ENCODE assay signal across 1 cellular context in the genomic region with DNA sequence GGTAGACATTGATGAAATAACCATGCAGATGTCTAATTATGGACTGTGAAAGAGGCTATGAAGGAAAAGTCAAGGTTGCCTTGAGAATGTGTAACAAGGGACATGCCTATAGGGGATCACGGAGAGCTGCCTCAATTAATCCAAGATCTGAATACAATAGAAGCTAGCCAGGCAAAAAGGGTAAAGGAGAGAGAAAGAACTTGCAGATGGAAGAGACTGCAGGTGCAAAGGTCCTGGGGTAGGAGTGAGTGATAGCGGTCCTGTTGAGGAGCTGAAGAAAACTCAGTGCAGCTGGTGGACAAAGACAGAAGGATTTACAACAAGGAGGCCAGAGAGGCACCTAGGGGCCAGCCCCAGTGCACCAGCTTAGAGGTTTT.
TF ChIP-seq lines count a peak whose summit lies in the region.

No MANE protein-coding gene starts in this region.

TF ChIP-seq in GM12878, 131 proteins besides CTCF, POLR2A, EP300 and RAD21:
- TF ChIP-seq, protein P1, sequence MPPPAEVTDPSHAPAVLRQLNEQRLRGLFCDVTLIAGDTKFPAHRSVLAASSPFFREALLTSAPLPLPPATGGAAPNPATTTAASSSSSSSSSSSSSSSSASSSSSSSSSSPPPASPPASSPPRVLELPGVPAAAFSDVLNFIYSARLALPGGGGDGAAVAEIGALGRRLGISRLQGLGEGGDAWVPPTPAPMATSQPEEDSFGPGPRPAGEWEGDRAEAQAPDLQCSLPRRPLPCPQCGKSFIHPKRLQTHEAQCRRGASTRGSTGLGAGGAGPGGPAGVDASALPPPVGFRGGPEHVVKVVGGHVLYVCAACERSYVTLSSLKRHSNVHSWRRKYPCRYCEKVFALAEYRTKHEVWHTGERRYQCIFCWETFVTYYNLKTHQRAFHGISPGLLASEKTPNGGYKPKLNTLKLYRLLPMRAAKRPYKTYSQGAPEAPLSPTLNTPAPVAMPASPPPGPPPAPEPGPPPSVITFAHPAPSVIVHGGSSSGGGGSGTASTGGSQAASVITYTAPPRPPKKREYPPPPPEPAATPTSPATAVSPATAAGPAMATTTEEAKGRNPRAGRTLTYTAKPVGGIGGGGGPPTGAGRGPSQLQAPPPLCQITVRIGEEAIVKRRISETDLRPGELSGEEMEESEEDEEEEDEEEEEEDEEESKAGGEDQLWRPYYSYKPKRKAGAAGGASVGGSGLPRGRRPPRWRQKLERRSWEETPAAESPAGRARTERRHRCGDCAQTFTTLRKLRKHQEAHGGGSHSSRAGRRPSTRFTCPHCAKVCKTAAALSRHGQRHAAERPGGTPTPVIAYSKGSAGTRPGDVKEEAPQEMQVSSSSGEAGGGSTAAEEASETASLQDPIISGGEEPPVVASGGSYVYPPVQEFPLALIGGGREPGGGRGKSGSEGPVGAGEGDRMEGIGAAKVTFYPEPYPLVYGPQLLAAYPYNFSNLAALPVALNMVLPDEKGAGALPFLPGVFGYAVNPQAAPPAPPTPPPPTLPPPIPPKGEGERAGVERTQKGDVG (CRISPR knock-in tag; IDR thresholded peaks at IDR 0.05) = no peak
- TF ChIP-seq, protein P2, sequence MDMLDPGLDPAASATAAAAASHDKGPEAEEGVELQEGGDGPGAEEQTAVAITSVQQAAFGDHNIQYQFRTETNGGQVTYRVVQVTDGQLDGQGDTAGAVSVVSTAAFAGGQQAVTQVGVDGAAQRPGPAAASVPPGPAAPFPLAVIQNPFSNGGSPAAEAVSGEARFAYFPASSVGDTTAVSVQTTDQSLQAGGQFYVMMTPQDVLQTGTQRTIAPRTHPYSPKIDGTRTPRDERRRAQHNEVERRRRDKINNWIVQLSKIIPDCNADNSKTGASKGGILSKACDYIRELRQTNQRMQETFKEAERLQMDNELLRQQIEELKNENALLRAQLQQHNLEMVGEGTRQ (IDR thresholded peaks at IDR 0.05; ENCODE audit: borderline replicate concordance, low read depth, low read length) = no peak
- TF ChIP-seq, protein P3, sequence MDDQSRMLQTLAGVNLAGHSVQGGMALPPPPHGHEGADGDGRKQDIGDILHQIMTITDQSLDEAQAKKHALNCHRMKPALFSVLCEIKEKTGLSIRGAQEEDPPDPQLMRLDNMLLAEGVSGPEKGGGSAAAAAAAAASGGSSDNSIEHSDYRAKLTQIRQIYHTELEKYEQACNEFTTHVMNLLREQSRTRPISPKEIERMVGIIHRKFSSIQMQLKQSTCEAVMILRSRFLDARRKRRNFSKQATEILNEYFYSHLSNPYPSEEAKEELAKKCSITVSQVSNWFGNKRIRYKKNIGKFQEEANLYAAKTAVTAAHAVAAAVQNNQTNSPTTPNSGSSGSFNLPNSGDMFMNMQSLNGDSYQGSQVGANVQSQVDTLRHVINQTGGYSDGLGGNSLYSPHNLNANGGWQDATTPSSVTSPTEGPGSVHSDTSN (IDR thresholded peaks at IDR 0.05; ENCODE audit: insufficient replicate concordance, low read depth, low read length) = no peak
- TF ChIP-seq SPI1 (IDR thresholded peaks at IDR 0.05; ENCODE audit: borderline replicate concordance, insufficient read depth, low read depth, low read length) (no peak), CEBPB (IDR thresholded peaks at IDR 0.05; ENCODE audit: borderline replicate concordance in 1 of 2, low read depth in 2 of 2, low read length in 2 of 2) (no peak), EZH2 (IDR thresholded peaks at IDR 0.05; ENCODE audit: borderline replicate concordance, control insufficient read depth, low read depth, low read length) (no peak), SUPT20H (IDR thresholded peaks at IDR 0.05; ENCODE audit: borderline replicate concordance, control insufficient read depth, low read depth, low read length) (no peak), TCF3 (IDR thresholded peaks at IDR 0.05; ENCODE audit: borderline replicate concordance, insufficient read depth, low read depth, low read length) (no peak), STAT1 (conservative IDR thresholded peaks at IDR 0.05) (no peak), YBX1 (IDR thresholded peaks at IDR 0.05) (no peak), NBN (IDR thresholded peaks at IDR 0.05) (no peak), NR2C1 (IDR thresholded peaks at IDR 0.05) (no peak), SMAD1 (IDR thresholded peaks at IDR 0.05; ENCODE audit: low read depth, partially characterized antibody) (no peak), RCOR1 (conservative IDR thresholded peaks at IDR 0.05; ENCODE audit: low read depth, low read length) (peak; percentile 30; the same call in 1 of the 2 replicates), IRF4 (IDR thresholded peaks at IDR 0.05; ENCODE audit: low read depth, low read length) (no peak), SMARCA5 (IDR thresholded peaks at IDR 0.05) (peak; percentile 76), IKZF1 (conservative IDR thresholded peaks at IDR 0.05) (no peak), SP1 (IDR thresholded peaks at IDR 0.05; ENCODE audit: low read depth, low read length) (no peak)
- TF ChIP-seq, protein P4, sequence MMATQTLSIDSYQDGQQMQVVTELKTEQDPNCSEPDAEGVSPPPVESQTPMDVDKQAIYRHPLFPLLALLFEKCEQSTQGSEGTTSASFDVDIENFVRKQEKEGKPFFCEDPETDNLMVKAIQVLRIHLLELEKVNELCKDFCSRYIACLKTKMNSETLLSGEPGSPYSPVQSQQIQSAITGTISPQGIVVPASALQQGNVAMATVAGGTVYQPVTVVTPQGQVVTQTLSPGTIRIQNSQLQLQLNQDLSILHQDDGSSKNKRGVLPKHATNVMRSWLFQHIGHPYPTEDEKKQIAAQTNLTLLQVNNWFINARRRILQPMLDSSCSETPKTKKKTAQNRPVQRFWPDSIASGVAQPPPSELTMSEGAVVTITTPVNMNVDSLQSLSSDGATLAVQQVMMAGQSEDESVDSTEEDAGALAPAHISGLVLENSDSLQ (IDR thresholded peaks at IDR 0.05) = 0 out of 2 replicates have a peak, but pooled peaks have one; percentile 11
- TF ChIP-seq, protein P5, sequence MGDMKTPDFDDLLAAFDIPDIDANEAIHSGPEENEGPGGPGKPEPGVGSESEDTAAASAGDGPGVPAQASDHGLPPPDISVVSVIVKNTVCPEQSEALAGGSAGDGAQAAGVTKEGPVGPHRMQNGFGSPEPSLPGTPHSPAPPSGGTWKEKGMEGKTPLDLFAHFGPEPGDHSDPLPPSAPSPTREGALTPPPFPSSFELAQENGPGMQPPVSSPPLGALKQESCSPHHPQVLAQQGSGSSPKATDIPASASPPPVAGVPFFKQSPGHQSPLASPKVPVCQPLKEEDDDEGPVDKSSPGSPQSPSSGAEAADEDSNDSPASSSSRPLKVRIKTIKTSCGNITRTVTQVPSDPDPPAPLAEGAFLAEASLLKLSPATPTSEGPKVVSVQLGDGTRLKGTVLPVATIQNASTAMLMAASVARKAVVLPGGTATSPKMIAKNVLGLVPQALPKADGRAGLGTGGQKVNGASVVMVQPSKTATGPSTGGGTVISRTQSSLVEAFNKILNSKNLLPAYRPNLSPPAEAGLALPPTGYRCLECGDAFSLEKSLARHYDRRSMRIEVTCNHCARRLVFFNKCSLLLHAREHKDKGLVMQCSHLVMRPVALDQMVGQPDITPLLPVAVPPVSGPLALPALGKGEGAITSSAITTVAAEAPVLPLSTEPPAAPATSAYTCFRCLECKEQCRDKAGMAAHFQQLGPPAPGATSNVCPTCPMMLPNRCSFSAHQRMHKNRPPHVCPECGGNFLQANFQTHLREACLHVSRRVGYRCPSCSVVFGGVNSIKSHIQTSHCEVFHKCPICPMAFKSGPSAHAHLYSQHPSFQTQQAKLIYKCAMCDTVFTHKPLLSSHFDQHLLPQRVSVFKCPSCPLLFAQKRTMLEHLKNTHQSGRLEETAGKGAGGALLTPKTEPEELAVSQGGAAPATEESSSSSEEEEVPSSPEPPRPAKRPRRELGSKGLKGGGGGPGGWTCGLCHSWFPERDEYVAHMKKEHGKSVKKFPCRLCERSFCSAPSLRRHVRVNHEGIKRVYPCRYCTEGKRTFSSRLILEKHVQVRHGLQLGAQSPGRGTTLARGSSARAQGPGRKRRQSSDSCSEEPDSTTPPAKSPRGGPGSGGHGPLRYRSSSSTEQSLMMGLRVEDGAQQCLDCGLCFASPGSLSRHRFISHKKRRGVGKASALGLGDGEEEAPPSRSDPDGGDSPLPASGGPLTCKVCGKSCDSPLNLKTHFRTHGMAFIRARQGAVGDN (IDR thresholded peaks at IDR 0.05) = no peak
- TF ChIP-seq, protein P6, sequence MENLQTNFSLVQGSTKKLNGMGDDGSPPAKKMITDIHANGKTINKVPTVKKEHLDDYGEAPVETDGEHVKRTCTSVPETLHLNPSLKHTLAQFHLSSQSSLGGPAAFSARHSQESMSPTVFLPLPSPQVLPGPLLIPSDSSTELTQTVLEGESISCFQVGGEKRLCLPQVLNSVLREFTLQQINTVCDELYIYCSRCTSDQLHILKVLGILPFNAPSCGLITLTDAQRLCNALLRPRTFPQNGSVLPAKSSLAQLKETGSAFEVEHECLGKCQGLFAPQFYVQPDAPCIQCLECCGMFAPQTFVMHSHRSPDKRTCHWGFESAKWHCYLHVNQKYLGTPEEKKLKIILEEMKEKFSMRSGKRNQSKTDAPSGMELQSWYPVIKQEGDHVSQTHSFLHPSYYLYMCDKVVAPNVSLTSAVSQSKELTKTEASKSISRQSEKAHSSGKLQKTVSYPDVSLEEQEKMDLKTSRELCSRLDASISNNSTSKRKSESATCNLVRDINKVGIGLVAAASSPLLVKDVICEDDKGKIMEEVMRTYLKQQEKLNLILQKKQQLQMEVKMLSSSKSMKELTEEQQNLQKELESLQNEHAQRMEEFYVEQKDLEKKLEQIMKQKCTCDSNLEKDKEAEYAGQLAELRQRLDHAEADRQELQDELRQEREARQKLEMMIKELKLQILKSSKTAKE (IDR thresholded peaks at IDR 0.05; ENCODE audit: low read depth, poor library complexity, severe bottlenecking) = no peak
